Comparison of ENCODE assay signal across 8 cellular contexts in the genomic region with DNA sequence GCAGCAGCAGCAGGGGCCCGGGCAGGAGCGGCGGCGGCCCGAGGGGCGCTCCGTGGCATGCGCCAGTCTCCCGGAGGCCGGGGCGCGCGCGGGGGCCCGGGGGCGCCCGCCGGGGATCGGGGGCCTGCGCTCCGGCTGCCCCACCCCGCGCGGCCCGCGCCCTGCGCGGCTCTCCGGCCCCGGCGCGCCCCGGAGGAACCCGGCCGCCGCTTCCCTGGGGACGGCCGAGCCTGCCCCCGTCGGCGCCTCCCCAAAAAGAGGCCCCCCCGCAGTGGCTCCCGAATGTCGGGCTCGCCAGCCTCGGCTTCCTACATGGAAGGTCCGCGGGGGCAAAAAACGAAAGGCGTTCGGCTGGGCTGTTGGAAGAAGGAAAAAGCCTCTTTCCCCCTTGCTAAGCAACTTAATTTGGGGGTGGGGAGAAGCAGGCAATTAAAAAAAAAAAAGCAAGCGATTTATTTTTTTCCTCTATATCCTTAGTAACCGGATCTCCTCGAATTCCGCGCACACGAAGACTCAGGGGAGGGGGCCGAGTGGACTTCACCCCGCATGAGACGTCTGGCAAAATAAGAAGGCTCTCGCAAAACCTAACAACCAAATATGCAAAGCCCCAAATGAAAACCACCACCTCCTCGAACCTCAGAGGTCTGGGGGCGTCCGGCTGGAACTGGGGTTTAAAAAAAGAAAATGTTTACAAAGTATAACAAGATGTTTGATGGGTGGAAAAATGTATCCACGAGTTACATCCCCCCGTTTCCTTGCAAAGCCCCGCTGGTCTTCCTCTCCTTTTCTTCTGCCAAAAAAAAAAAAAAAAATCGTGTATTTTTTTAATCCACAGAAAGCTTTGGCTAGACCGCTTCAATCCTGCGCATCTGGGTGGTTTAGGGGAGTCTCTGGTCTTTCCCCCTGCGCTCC. TPM values are rescaled to one million over a fixed set of nuclear protein-coding genes. Genes with fewer than 3 reads are reported as not detected.
DNase-seq lines count a peak whose midpoint lies in the region; ATAC-seq and TF ChIP-seq lines count a peak whose summit lies in the region.

A gene with protein sequence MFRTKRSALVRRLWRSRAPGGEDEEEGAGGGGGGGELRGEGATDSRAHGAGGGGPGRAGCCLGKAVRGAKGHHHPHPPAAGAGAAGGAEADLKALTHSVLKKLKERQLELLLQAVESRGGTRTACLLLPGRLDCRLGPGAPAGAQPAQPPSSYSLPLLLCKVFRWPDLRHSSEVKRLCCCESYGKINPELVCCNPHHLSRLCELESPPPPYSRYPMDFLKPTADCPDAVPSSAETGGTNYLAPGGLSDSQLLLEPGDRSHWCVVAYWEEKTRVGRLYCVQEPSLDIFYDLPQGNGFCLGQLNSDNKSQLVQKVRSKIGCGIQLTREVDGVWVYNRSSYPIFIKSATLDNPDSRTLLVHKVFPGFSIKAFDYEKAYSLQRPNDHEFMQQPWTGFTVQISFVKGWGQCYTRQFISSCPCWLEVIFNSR (minus strand): TSS at position 430 of the 912 bp plus-strand sequence. CDS start 541 bp downstream, outside the sequence.

- H3K4me3 ChIP-seq in HL-60 (replicated peaks; ENCODE audit: insufficient read depth, low read length), result peak within 1 kb of the TSS; percentile 72

- TF ChIP-seq CTCF in CD14-positive monocyte (IDR thresholded peaks at IDR 0.05) (no peak), HL-60 (IDR thresholded peaks at IDR 0.05; ENCODE audit: insufficient read depth, low read length) (no peak)

- peaks cover 38% of the 10 kb centered on the region for H3K4me1 Mint-ChIP-seq in CD14-positive monocyte
- H3K4me1 Mint-ChIP-seq in activated T-helper 17 cell treated with anti-CD3 and anti-CD28 coated beads, Interleukin-2, amount 50 U/mL, for 72 hours, result peaks cover 28% of the 10 kb centered on the region

- peak within 1 kb of the TSS; percentile 19 to 84 (median 69) for H3K27ac Mint-ChIP-seq in CD14-positive monocyte
- peak within 1 kb of the TSS; percentile 92 for H3K27ac Mint-ChIP-seq in activated T-helper 17 cell treated with anti-CD3 and anti-CD28 coated beads, Interleukin-2, amount 50 U/mL, for 72 hours

- H3K36me3 Mint-ChIP-seq in CD14-positive monocyte, result peaks cover 21 to 25% of the 10 kb centered on the region in 2 donors
- H3K36me3 Mint-ChIP-seq in activated T-helper 17 cell treated with anti-CD3 and anti-CD28 coated beads, Interleukin-2, amount 50 U/mL, for 72 hours (ENCODE audit: low read depth), result peaks cover 48% of the 10 kb centered on the region

- no peaks in the 10 kb centered on the region for H3K9me3 Mint-ChIP-seq in CD14-positive monocyte
- H3K9me3 Mint-ChIP-seq in activated T-helper 17 cell treated with anti-CD3 and anti-CD28 coated beads, Interleukin-2, amount 50 U/mL, for 72 hours, result no peaks in the 10 kb centered on the region

- no peaks in the 10 kb centered on the region for H3K27me3 ChIP-seq in HL-60 (ENCODE audit: insufficient read depth, poor library complexity, severe bottlenecking)

- ATAC-seq in activated T-helper 17 cell treated with anti-CD3 and anti-CD28 coated beads, Interleukin-2, amount 50 U/mL, for 72 hours (replicated peaks), result no peak
- ATAC-seq in left cardiac atrium (no peak), GM18909 (IDR thresholded peaks at IDR 0.05; ENCODE audit: poor library complexity, unreplicated experiment) (no peak)

- H3K4me3 Mint-ChIP-seq in CD14-positive monocyte, result peak within 1 kb of the TSS; percentile 98
- peak within 1 kb of the TSS; percentile 99 for H3K4me3 Mint-ChIP-seq in activated T-helper 17 cell treated with anti-CD3 and anti-CD28 coated beads, Interleukin-2, amount 50 U/mL, for 72 hours

- peak within 1 kb of the TSS; percentile 76 for H3K27ac ChIP-seq in HL-60 (replicated peaks)

- DNase-seq in CD14-positive monocyte (ENCODE audit: low spot score) (no peak), HL-60 (ENCODE audit: low read depth in 1 of 2, low spot score in 1 of 2) (peak in 1 of 2 experiments; percentile 30), left cardiac atrium (no peak), retina (peak; percentile 83), NCI-H2029 treated with DMSO at 0.1 percent for 48 hours (lab: John Stamatoyannopoulos, UW) (no peak), NCI-H510A (lab: John Stamatoyannopoulos, UW) (no peak)

- H3K27me3 Mint-ChIP-seq in CD14-positive monocyte (ENCODE audit: low read depth in 3 of 3), result peaks cover 5 to 18% (median 6%) of the 10 kb centered on the region in 3 donors
- no peaks in the 10 kb centered on the region for H3K27me3 Mint-ChIP-seq in activated T-helper 17 cell treated with anti-CD3 and anti-CD28 coated beads, Interleukin-2, amount 50 U/mL, for 72 hours

- intact Hi-C loops in CD14-positive monocyte (cut with micrococcal nuclease), result loop anchor here (5.0 to 10.0 kb wide), 4 partner anchors 42 to 544 kb away; a partner anchor contains a TSS
- intact Hi-C loops in left cardiac atrium (cut with DNase I), result loop anchor here (10.0 kb wide), 2 partner anchors 104 to 236 kb away; no protein-coding TSS in a partner anchor

RNA-seq across cellular contexts. Expression of the gene that starts here (rescaled TPM):
- polyA plus RNA-seq in CD14-positive monocyte, result 1 to 10 TPM; 1.4 to 1.5 TPM
- total RNA-seq in activated T-helper 17 cell treated with anti-CD3 and anti-CD28 coated beads, Interleukin-2, amount 50 U/mL, for 72 hours, result 10 to 100 TPM; 23.4 to 40.7 TPM
- total RNA-seq in left cardiac atrium, result 10 to 100 TPM; 17.1 to 49.0 TPM
